ENCODE assay signal across 8 cellular contexts in the genomic region with DNA sequence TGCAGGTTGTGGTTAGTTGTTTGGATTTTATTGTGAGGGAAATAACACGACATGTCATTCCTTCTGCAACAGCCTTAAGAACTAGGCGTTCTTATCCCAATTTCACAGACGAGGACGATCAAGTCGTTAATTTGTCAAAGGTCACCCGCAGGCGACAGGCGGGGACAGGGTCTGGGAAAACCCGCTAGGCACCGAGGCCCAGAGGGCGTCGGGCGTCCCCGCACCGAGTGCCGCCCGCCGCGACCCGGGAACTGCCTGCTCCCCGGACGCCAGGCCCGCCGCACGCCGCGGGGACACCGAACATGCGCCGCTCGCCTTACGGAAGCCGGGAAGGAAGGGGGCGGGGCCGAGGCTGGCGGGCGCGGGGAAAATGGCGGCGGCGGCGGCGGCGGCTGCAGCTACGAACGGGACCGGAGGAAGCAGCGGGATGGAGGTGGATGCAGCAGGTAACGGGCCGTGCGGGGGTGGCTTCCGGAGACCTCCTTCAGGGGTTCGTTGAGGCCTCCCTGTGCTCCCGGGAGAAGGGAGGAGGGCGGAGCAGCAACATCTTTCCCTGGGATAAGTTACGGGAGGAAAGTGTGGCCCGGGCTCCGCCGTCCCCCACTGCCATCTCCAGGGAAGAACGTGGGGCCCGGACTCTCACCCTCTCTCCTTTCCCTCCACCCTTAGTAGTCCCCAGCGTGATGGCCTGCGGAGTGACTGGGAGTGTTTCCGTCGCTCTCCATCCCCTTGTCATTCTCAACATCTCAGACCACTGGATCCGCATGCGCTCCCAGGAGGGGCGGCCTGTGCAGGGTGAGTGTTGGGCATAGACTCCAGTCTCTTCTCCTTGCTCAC. TPM values are rescaled to one million over a fixed set of nuclear protein-coding genes. Genes with fewer than 3 reads are reported as not detected.
DNase-seq lines count a peak whose midpoint lies in the region; ATAC-seq and TF ChIP-seq lines count a peak whose summit lies in the region.

Gene COPS6 (plus strand): TSS at position 349 of the 837 bp plus-strand sequence. CDS start 22 bp downstream, at position 371.

- peak within 1 kb of the TSS; percentile 54 to 94 (median 93) for H3K27ac Mint-ChIP-seq in CD4-positive, CD25-positive, alpha-beta regulatory T cell

- intact Hi-C loops in T-helper 2 cell treated with Interferon-gamma antibody and Interleukin-4, amounts not matched to agents 100 ng/mL and 5 ng/mL, for 36 hours (cut with micrococcal nuclease) = loop anchor here (1.0 to 10.0 kb wide), 4 partner anchors 11 to 684 kb away; partner anchors contain the start of genes BUD31, FAM200A, PDAP1 and ZNF655
- intact Hi-C loops in ascending aorta (cut with DNase I) = no loop called here
- intact Hi-C loops in right cardiac atrium (cut with DNase I) = loop anchor here in 2 of 4 donors (10.0 kb wide), 1 partner anchor 94 kb away; no protein-coding TSS in a partner anchor

- peaks cover 38% of the 10 kb centered on the region for H3K36me3 Mint-ChIP-seq in CD4-positive, CD25-positive, alpha-beta regulatory T cell

- peak within 1 kb of the TSS; percentile 89 to 95 (median 94) for H3K4me3 Mint-ChIP-seq in CD4-positive, CD25-positive, alpha-beta regulatory T cell

- peaks cover 17% of the 10 kb centered on the region for H3K4me1 ChIP-seq in CD4-positive, CD25-positive, alpha-beta regulatory T cell (ENCODE audit: control insufficient read depth, insufficient read depth, low read length, poor library complexity, severe bottlenecking)
- peaks cover 7 to 10% of the 10 kb centered on the region in 2 donors for H3K4me1 ChIP-seq in ascending aorta
- peaks cover 3% of the 10 kb centered on the region for H3K4me1 ChIP-seq in right cardiac atrium (ENCODE audit: control insufficient read depth, insufficient read depth, low read length)
- no peaks in the 10 kb centered on the region for H3K4me1 ChIP-seq in urinary bladder (ENCODE audit: insufficient read depth)

- H3K36me3 ChIP-seq in CD4-positive, CD25-positive, alpha-beta regulatory T cell (ENCODE audit: control insufficient read depth, insufficient read depth, low read length) = peaks cover 32% of the 10 kb centered on the region
- H3K36me3 ChIP-seq in ascending aorta (peaks cover 29 to 38% of the 10 kb centered on the region in 2 donors), urinary bladder (ENCODE audit: insufficient read depth) (no peaks in the 10 kb centered on the region)

- peaks cover 14% of the 10 kb centered on the region for H3K27me3 Mint-ChIP-seq in CD4-positive, CD25-positive, alpha-beta regulatory T cell

- no peaks in the 10 kb centered on the region for H3K27me3 ChIP-seq in CD4-positive, CD25-positive, alpha-beta regulatory T cell (ENCODE audit: control insufficient read depth, insufficient read depth, low read length)
- no peaks in the 10 kb centered on the region for H3K27me3 ChIP-seq in ascending aorta
- H3K27me3 ChIP-seq in right cardiac atrium (ENCODE audit: control insufficient read depth, insufficient read depth) = no peaks in the 10 kb centered on the region

- peak within 1 kb of the TSS; percentile 86 for H3K27ac ChIP-seq in CD4-positive, CD25-positive, alpha-beta regulatory T cell (ENCODE audit: insufficient read depth, low read length, poor library complexity, severe bottlenecking)
- H3K27ac ChIP-seq in ascending aorta (peak within 1 kb of the TSS; percentile 77 to 82), right cardiac atrium (ENCODE audit: low read length) (peak within 1 kb of the TSS; percentile 71), urinary bladder (ENCODE audit: low read depth) (peak within 1 kb of the TSS; percentile 79)

- H3K4me3 ChIP-seq in CD4-positive, CD25-positive, alpha-beta regulatory T cell (ENCODE audit: low read depth, low read length) = peak within 1 kb of the TSS; percentile 84
- H3K4me3 ChIP-seq in ascending aorta (peak within 1 kb of the TSS; percentile 79 to 88), right cardiac atrium (ENCODE audit: low read length) (peak within 1 kb of the TSS; percentile 79), urinary bladder (ENCODE audit: low read depth, low read length) (peak within 1 kb of the TSS; percentile 64)

- no peaks in the 10 kb centered on the region for H3K9me3 Mint-ChIP-seq in CD4-positive, CD25-positive, alpha-beta regulatory T cell

- H3K4me1 Mint-ChIP-seq in CD4-positive, CD25-positive, alpha-beta regulatory T cell = peaks cover 0 to 35% (median 15%) of the 10 kb centered on the region in 4 donors

- peak; percentile 81 to 86 (median 85) for DNase-seq in CD4-positive, CD25-positive, alpha-beta regulatory T cell
- peak; percentile 35 for DNase-seq in NCI-H1048 (lab: John Stamatoyannopoulos, UW)
- peak; percentile 24 to 91 for DNase-seq in ascending aorta (ENCODE audit: low spot score in 2 of 2)
- DNase-seq in right cardiac atrium = peak; percentile 86 to 96 (median 94)
- peak; percentile 79 for DNase-seq in putamen (ENCODE audit: low spot score)

- TF ChIP-seq CTCF in ascending aorta (IDR thresholded peaks at IDR 0.05) = no peak

- H3K9me3 ChIP-seq in CD4-positive, CD25-positive, alpha-beta regulatory T cell (ENCODE audit: control insufficient read depth in 2 of 2, low read length in 2 of 2) = no peaks in the 10 kb centered on the region
- H3K9me3 ChIP-seq in ascending aorta (no peaks in the 10 kb centered on the region), right cardiac atrium (ENCODE audit: control insufficient read depth, low read length) (no peaks in the 10 kb centered on the region)

- ATAC-seq in CD4-positive, CD25-positive, alpha-beta regulatory T cell (ENCODE audit: low read depth in 2 of 2) = peak; percentile 76 to 80
- peak; percentile 62 for ATAC-seq in GM21381 (IDR thresholded peaks at IDR 0.05; ENCODE audit: unreplicated experiment)
- peak; percentile 85 to 86 for ATAC-seq in right cardiac atrium

- WGBS in right cardiac atrium = under 1% methylated on average over 68 of the region's 68 CpGs
- under 1% methylated on average over 68 of the region's 68 CpGs for WGBS in urinary bladder

RNA-seq across cellular contexts. Expression of gene COPS6, which starts in this region (rescaled TPM):
- 74.4 TPM for total RNA-seq in CD4-positive, CD25-positive, alpha-beta regulatory T cell
- polyA plus RNA-seq in CD4-positive, CD25-positive, alpha-beta regulatory T cell = 100 to 1,000 TPM; 123 to 180 (median 144) TPM
- 101 and 102 TPM in 2 replicates for total RNA-seq in T-helper 2 cell treated with Interferon-gamma antibody and Interleukin-4, amounts not matched to agents 100 ng/mL and 5 ng/mL, for 36 hours
- total RNA-seq in ascending aorta (18.1 TPM), right cardiac atrium (100 to 1,000 TPM; 112 to 126 (median 117) TPM), urinary bladder (36.1 TPM)
- polyA plus RNA-seq in right cardiac atrium (131 TPM), urinary bladder (160 TPM)

Comparison
In these comparisons a context has a peak if more than half of its experiments do, and no peak if none do; other contexts are left out.
1. Peak in every context shown above with its lines: DNase-seq, ATAC-seq, H3K4me3 ChIP-seq and H3K27ac ChIP-seq.
2. DNase-seq: peak in every context shown above with its lines; median percentile 94 in right cardiac atrium; 85 in CD4-positive, CD25-positive, alpha-beta regulatory T cell; 79 in putamen; 58 in ascending aorta; 35 in NCI-H1048.